ENCODE assay signal across 8 cellular contexts in genomic region chr7:43260980-43261878, GRCh38.
DNase-seq lines count a peak whose midpoint lies in the region; ATAC-seq and TF ChIP-seq lines count a peak whose summit lies in the region.

No MANE protein-coding gene starts in this region.

- peak; percentile 68 for DNase-seq in SIG-M5 treated with dmso at 0.1 percent for 504 hours (lab: John Stamatoyannopoulos, UW; ENCODE audit: unreplicated experiment)
- no peak for DNase-seq in SIG-M5 (lab: John Stamatoyannopoulos, UW)
- peak; percentile 19 for DNase-seq in NCI-H510A (lab: John Stamatoyannopoulos, UW)
- peak; percentile 75 for DNase-seq in activated CD4-positive, alpha-beta T cell treated with anti-CD3 and anti-CD28 coated beads for 48 hours
- DNase-seq in coronary artery (ENCODE audit: low spot score), result no peak
- DNase-seq in right lobe of liver, result peak; percentile 63 to 74 (median 69)
- peak; percentile 45 to 66 (median 55) for DNase-seq in stimulated activated CD4-positive, alpha-beta T cell treated with anti-CD3 and anti-CD28 coated beads, TNF-alpha, amount 100 ng/mL, for 48 hours (ENCODE audit: low read depth in 3 of 3)

- no peaks in the 10 kb centered on the region for H3K36me3 ChIP-seq in right lobe of liver

- H3K27ac ChIP-seq in coronary artery, result no peak overlapping the region
- H3K27ac ChIP-seq in right lobe of liver, result no peak overlapping the region

- ATAC-seq in HG03196 (IDR thresholded peaks at IDR 0.05; ENCODE audit: unreplicated experiment) (peak; percentile 67), right lobe of liver (peak; percentile 92 to 95 (median 93))

- no peaks in the 10 kb centered on the region for H3K9me3 ChIP-seq in right lobe of liver

- H3K4me1 ChIP-seq in right lobe of liver, result no peaks in the 10 kb centered on the region

- TF ChIP-seq POLR2A in right lobe of liver (IDR thresholded peaks at IDR 0.05), result no peak

- H3K27me3 ChIP-seq in right lobe of liver, result no peaks in the 10 kb centered on the region

- H3K4me3 ChIP-seq in coronary artery (no peak overlapping the region), right lobe of liver (no peak overlapping the region)

- TF ChIP-seq CTCF in coronary artery (IDR thresholded peaks at IDR 0.05), result peak; percentile 65
- peak; percentile 69 to 95 (median 94) for TF ChIP-seq CTCF in right lobe of liver (IDR thresholded peaks at IDR 0.05)

- 18% methylated on average over 8 of the region's 8 CpGs for WGBS in right lobe of liver (ENCODE audit: insufficient coverage, low coverage, low lambda C conversion rate, missing lambda C conversion rate)

- intact Hi-C loops in right lobe of liver (cut with DNase I), result loop anchor here in 1 of 2 donors (10.0 kb wide), 1 partner anchor 316 kb away; no protein-coding TSS in a partner anchor

Comparison
In these comparisons a context has a peak if more than half of its experiments do, and no peak if none do; other contexts are left out.
1. DNase-seq: peak in SIG-M5 treated with dmso at 0.1 percent for 504 hours (single experiment), NCI-H510A (single experiment), activated CD4-positive, alpha-beta T cell treated with anti-CD3 and anti-CD28 coated beads for 48 hours (single experiment), right lobe of liver (3 of 3) and stimulated activated CD4-positive, alpha-beta T cell treated with anti-CD3 and anti-CD28 coated beads, TNF-alpha, amount 100 ng/mL, for 48 hours (3 of 3); none in SIG-M5 (single experiment) and coronary artery (single experiment).